ENCODE assay signal across 1 cellular context in the genomic region with DNA sequence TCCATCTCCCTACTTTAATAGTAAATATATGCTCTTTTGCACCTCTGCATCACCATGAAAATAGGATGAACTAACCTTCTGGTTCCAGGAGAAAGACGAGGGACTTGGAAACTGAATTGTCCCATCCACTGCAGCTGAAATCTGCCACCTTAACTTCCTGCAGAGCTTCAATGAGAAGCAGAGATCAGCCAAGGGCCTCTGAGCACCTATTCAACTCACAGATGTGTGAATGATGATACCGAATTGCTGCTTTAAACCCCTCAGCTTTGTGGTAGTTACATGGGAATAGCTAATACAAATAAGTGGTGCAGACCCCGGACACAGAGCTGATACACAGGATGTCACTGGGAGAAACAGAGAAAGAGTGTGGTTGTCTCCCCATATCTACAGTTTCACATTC.
TF ChIP-seq lines count a peak whose summit lies in the region.

No MANE protein-coding gene starts in this region.

TF ChIP-seq in H1, 55 proteins besides CTCF, POLR2A, EP300 and RAD21 (continued from another document):
- TF ChIP-seq, protein P1, sequence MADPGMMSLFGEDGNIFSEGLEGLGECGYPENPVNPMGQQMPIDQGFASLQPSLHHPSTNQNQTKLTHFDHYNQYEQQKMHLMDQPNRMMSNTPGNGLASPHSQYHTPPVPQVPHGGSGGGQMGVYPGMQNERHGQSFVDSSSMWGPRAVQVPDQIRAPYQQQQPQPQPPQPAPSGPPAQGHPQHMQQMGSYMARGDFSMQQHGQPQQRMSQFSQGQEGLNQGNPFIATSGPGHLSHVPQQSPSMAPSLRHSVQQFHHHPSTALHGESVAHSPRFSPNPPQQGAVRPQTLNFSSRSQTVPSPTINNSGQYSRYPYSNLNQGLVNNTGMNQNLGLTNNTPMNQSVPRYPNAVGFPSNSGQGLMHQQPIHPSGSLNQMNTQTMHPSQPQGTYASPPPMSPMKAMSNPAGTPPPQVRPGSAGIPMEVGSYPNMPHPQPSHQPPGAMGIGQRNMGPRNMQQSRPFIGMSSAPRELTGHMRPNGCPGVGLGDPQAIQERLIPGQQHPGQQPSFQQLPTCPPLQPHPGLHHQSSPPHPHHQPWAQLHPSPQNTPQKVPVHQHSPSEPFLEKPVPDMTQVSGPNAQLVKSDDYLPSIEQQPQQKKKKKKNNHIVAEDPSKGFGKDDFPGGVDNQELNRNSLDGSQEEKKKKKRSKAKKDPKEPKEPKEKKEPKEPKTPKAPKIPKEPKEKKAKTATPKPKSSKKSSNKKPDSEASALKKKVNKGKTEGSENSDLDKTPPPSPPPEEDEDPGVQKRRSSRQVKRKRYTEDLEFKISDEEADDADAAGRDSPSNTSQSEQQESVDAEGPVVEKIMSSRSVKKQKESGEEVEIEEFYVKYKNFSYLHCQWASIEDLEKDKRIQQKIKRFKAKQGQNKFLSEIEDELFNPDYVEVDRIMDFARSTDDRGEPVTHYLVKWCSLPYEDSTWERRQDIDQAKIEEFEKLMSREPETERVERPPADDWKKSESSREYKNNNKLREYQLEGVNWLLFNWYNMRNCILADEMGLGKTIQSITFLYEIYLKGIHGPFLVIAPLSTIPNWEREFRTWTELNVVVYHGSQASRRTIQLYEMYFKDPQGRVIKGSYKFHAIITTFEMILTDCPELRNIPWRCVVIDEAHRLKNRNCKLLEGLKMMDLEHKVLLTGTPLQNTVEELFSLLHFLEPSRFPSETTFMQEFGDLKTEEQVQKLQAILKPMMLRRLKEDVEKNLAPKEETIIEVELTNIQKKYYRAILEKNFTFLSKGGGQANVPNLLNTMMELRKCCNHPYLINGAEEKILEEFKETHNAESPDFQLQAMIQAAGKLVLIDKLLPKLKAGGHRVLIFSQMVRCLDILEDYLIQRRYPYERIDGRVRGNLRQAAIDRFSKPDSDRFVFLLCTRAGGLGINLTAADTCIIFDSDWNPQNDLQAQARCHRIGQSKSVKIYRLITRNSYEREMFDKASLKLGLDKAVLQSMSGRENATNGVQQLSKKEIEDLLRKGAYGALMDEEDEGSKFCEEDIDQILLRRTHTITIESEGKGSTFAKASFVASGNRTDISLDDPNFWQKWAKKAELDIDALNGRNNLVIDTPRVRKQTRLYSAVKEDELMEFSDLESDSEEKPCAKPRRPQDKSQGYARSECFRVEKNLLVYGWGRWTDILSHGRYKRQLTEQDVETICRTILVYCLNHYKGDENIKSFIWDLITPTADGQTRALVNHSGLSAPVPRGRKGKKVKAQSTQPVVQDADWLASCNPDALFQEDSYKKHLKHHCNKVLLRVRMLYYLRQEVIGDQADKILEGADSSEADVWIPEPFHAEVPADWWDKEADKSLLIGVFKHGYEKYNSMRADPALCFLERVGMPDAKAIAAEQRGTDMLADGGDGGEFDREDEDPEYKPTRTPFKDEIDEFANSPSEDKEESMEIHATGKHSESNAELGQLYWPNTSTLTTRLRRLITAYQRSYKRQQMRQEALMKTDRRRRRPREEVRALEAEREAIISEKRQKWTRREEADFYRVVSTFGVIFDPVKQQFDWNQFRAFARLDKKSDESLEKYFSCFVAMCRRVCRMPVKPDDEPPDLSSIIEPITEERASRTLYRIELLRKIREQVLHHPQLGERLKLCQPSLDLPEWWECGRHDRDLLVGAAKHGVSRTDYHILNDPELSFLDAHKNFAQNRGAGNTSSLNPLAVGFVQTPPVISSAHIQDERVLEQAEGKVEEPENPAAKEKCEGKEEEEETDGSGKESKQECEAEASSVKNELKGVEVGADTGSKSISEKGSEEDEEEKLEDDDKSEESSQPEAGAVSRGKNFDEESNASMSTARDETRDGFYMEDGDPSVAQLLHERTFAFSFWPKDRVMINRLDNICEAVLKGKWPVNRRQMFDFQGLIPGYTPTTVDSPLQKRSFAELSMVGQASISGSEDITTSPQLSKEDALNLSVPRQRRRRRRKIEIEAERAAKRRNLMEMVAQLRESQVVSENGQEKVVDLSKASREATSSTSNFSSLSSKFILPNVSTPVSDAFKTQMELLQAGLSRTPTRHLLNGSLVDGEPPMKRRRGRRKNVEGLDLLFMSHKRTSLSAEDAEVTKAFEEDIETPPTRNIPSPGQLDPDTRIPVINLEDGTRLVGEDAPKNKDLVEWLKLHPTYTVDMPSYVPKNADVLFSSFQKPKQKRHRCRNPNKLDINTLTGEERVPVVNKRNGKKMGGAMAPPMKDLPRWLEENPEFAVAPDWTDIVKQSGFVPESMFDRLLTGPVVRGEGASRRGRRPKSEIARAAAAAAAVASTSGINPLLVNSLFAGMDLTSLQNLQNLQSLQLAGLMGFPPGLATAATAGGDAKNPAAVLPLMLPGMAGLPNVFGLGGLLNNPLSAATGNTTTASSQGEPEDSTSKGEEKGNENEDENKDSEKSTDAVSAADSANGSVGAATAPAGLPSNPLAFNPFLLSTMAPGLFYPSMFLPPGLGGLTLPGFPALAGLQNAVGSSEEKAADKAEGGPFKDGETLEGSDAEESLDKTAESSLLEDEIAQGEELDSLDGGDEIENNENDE (IDR thresholded peaks at IDR 0.05; ENCODE audit: insufficient replicate concordance, low read length), result no peak
- TF ChIP-seq CHD2 (IDR thresholded peaks at IDR 0.05; ENCODE audit: low read length) (no peak), CREB1 (IDR thresholded peaks at IDR 0.05) (no peak)
